In genomic region chr17:66950886-66951604, GRCh38 we compare ENCODE assay signal across 1 cellular context.
TF ChIP-seq lines count a peak whose summit lies in the region.

No MANE protein-coding gene starts in this region.

TF ChIP-seq in IMR-90, 13 proteins besides CTCF, POLR2A, EP300 and RAD21:
- no peak for TF ChIP-seq RFX5 (IDR thresholded peaks at IDR 0.05; ENCODE audit: low read depth, low read length)
- TF ChIP-seq MAFK (IDR thresholded peaks at IDR 0.05; ENCODE audit: low read depth, low read length) = no peak
- no peak for TF ChIP-seq MXI1 (IDR thresholded peaks at IDR 0.05; ENCODE audit: borderline replicate concordance, low read depth, low read length)
- no peak for TF ChIP-seq ELK1 (IDR thresholded peaks at IDR 0.05; ENCODE audit: borderline replicate concordance, low read depth, low read length)
- no peak for TF ChIP-seq CEBPB (IDR thresholded peaks at IDR 0.05; ENCODE audit: low read depth, low read length)
- TF ChIP-seq USF2 (IDR thresholded peaks at IDR 0.05; ENCODE audit: low read depth, low read length) = no peak
- TF ChIP-seq RCOR1 (IDR thresholded peaks at IDR 0.05; ENCODE audit: insufficient replicate concordance, low read length) = no peak
- no peak for TF ChIP-seq MAZ (IDR thresholded peaks at IDR 0.05; ENCODE audit: borderline replicate concordance, low read depth, low read length)
- no peak for TF ChIP-seq SMC3 (IDR thresholded peaks at IDR 0.05; ENCODE audit: low read depth, low read length)
- no peak for TF ChIP-seq BHLHE40 (IDR thresholded peaks at IDR 0.05; ENCODE audit: low read depth, low read length)
- no peak for TF ChIP-seq CHD1 (IDR thresholded peaks at IDR 0.05; ENCODE audit: low read depth, low read length)
- no peak for TF ChIP-seq NFE2L2 (IDR thresholded peaks at IDR 0.05; ENCODE audit: low read depth, low read length)
- TF ChIP-seq FOS (IDR thresholded peaks at IDR 0.05; ENCODE audit: low read depth, low read length) = no peak
